ENCODE assay signal across 8 cellular contexts in genomic region chr7:98280791-98281756, GRCh38. TPM values are rescaled to one million over a fixed set of nuclear protein-coding genes. Genes with fewer than 3 reads are reported as not detected.
DNase-seq lines count a peak whose midpoint lies in the region; ATAC-seq and TF ChIP-seq lines count a peak whose summit lies in the region.

BRI3 (plus strand) TSS chr7:98281686; CDS start chr7:98281796, 110 bp downstream.

- intact Hi-C loops in lower lobe of right lung (cut with DNase I) = no loop called here

- peak within 1 kb of the TSS; percentile 91 for H3K4me3 ChIP-seq in BLaER1
- H3K4me3 ChIP-seq in lower lobe of right lung = peak within 1 kb of the TSS; percentile 87

- H3K4me3 Mint-ChIP-seq in activated CD4-positive, alpha-beta memory T cell treated with anti-CD3 and anti-CD28 coated beads, Interleukin-2, amount 10 ng/mL, durations not matched to agents 7 days and 5 days = peak within 1 kb of the TSS; percentile 77

- H3K36me3 Mint-ChIP-seq in activated CD4-positive, alpha-beta memory T cell treated with anti-CD3 and anti-CD28 coated beads, Interleukin-2, amount 10 ng/mL, durations not matched to agents 7 days and 5 days (ENCODE audit: low read depth) = peaks cover 4% of the 10 kb centered on the region

- peak; percentile 92 for DNase-seq in GM19240 (ENCODE audit: insufficient read length, low spot score)
- DNase-seq in NCI-H774 (lab: John Stamatoyannopoulos, UW) = peak; percentile 86
- peak; percentile 92 for DNase-seq in activated CD4-positive, alpha-beta memory T cell treated with anti-CD3 and anti-CD28 coated beads, Interleukin-2, amount 10 ng/mL, durations not matched to agents 7 days and 5 days
- DNase-seq in ecto neural progenitor cell (ENCODE audit: low spot score) = peak; percentile 95
- peak; percentile 94 for DNase-seq in lower lobe of right lung
- peak; percentile 81 to 92 (median 83) for DNase-seq in stimulated activated CD4-positive, alpha-beta T cell treated with anti-CD3 and anti-CD28 coated beads, TNF-alpha, amount 100 ng/mL, for 24 hours (ENCODE audit: low read depth in 3 of 3)

- H3K4me2 ChIP-seq in BLaER1 = peak within 1 kb of the TSS; percentile 99

- peak within 1 kb of the TSS; percentile 68 for H3K27ac Mint-ChIP-seq in activated CD4-positive, alpha-beta memory T cell treated with anti-CD3 and anti-CD28 coated beads, Interleukin-2, amount 10 ng/mL, durations not matched to agents 7 days and 5 days

- H3K36me3 ChIP-seq in BLaER1 (peaks cover 21% of the 10 kb centered on the region), lower lobe of right lung (peaks cover 19% of the 10 kb centered on the region)

- CTCF ChIA-PET in activated CD4-positive, alpha-beta memory T cell treated with anti-CD3 and anti-CD28 coated beads, Interleukin-2, amount 10 ng/mL, durations not matched to agents 7 days and 5 days (lab: Charles Lee) = no interaction called here

- peaks cover 41% of the 10 kb centered on the region for H4K20me1 ChIP-seq in BLaER1

- no peaks in the 10 kb centered on the region for H3K27me3 ChIP-seq in BLaER1
- H3K27me3 ChIP-seq in lower lobe of right lung (ENCODE audit: low read depth) = no peaks in the 10 kb centered on the region

- peak; percentile 67 for ATAC-seq in HG03457 (IDR thresholded peaks at IDR 0.05; ENCODE audit: unreplicated experiment)
- ATAC-seq in lower lobe of right lung = peak; percentile 81 to 85

- no peak for TF ChIP-seq CTCF in lower lobe of right lung (IDR thresholded peaks at IDR 0.05)

- H3K27ac ChIP-seq in BLaER1 (peak within 1 kb of the TSS; percentile 85), lower lobe of right lung (peak within 1 kb of the TSS; percentile 96)

- POLR2A ChIA-PET in activated CD4-positive, alpha-beta memory T cell treated with anti-CD3 and anti-CD28 coated beads, Interleukin-2, amount 10 ng/mL, durations not matched to agents 7 days and 5 days (lab: Charles Lee) = interaction anchor here (1.4 to 1.9 kb wide), 2 partner anchors 30 kb away, joined by 6 to 9 read pairs; partner anchors contain the start of gene TECPR1

- peak within 1 kb of the TSS; percentile 89 for H3K9ac ChIP-seq in BLaER1

- H3K9me3 ChIP-seq in BLaER1 (no peaks in the 10 kb centered on the region), lower lobe of right lung (no peaks in the 10 kb centered on the region)

- H3K9me3 Mint-ChIP-seq in activated CD4-positive, alpha-beta memory T cell treated with anti-CD3 and anti-CD28 coated beads, Interleukin-2, amount 10 ng/mL, durations not matched to agents 7 days and 5 days = no peaks in the 10 kb centered on the region

- H3K4me1 ChIP-seq in BLaER1 = peaks cover 55% of the 10 kb centered on the region
- peaks cover 58% of the 10 kb centered on the region for H3K4me1 ChIP-seq in lower lobe of right lung

- H3K4me1 Mint-ChIP-seq in activated CD4-positive, alpha-beta memory T cell treated with anti-CD3 and anti-CD28 coated beads, Interleukin-2, amount 10 ng/mL, durations not matched to agents 7 days and 5 days = peaks cover 28% of the 10 kb centered on the region

- no peaks in the 10 kb centered on the region for H3K27me3 Mint-ChIP-seq in activated CD4-positive, alpha-beta memory T cell treated with anti-CD3 and anti-CD28 coated beads, Interleukin-2, amount 10 ng/mL, durations not matched to agents 7 days and 5 days

RNA-seq across cellular contexts. Expression of gene BRI3, which starts in this region (rescaled TPM):
- total RNA-seq in activated CD4-positive, alpha-beta memory T cell treated with anti-CD3 and anti-CD28 coated beads, Interleukin-2, amount 10 ng/mL, durations not matched to agents 7 days and 5 days = 10 to 100 TPM; 49.4 to 49.9 TPM
- total RNA-seq in lower lobe of right lung = 516 TPM

Comparison
In these comparisons a context has a peak if more than half of its experiments do, and no peak if none do; other contexts are left out.
1. Peak in every context shown above with its lines: DNase-seq, ATAC-seq, H3K4me3 ChIP-seq and H3K27ac ChIP-seq.
2. RNA of gene BRI3 (total RNA-seq): 516 TPM in lower lobe of right lung (single experiment); 49.4 to 49.9 TPM in activated CD4-positive, alpha-beta memory T cell treated with anti-CD3 and anti-CD28 coated beads, Interleukin-2, amount 10 ng/mL, durations not matched to agents 7 days and 5 days; every median in the first group is over 10 times any median in the second.